9 cellular contexts compared by ENCODE assay signal in the genomic region with DNA sequence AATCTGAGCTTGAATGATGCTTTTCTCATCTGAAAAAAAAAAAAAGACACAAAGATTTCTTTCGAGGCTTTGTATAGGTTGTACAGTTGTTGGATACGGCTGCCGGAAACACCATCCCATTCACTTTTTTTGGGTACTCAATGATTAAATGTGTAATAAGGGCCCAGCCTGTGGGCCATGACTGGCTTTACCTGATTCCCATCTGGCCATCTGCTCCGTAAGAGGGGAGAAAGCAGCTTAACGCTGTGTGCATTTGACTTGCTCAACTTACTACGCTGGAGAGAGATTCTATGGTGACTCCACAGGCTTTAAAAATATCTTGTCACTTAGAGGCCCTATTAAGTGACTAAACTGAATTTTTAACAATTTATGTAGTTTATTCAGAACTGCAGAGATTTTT. TPM values are rescaled to one million over a fixed set of nuclear protein-coding genes. Genes with fewer than 3 reads are reported as not detected.
DNase-seq lines count a peak whose midpoint lies in the region; ATAC-seq, FAIRE-seq and TF ChIP-seq lines count a peak whose summit lies in the region.
"Had no signal": no experiment of that assay in that cellular context is flagged by ENCODE, and none has a peak within 500 bp of the region (broad histone marks: within the 10 kb centered on the region; RNA-seq: fewer than 3 reads in every experiment).

No MANE protein-coding gene starts in this region.

- TF ChIP-seq CTCF in right atrium auricular region (IDR thresholded peaks at IDR 0.05) (no peak), GM12878 (IDR thresholded peaks at IDR 0.05 in 2 of 3, conservative IDR thresholded peaks at IDR 0.05 in 1 of 3; ENCODE audit: control insufficient read depth in 2 of 3, extremely low read depth in 1 of 3, insufficient read depth in 1 of 3, low read depth in 3 of 3, low read length in 3 of 3) (no peak), uterus (IDR thresholded peaks at IDR 0.05) (no peak)

- H3K27me3 ChIP-seq in right atrium auricular region (no peaks in the 10 kb centered on the region), GM12878 (replicated peaks in 1 of 2; ENCODE audit: control insufficient read depth in 2 of 2, insufficient read depth in 2 of 2, low read length in 1 of 2) (no peaks in the 10 kb centered on the region), uterus (no peaks in the 10 kb centered on the region)

- no TSS peak for BruUV-seq in GM12878 (replicated peaks; lab: Mats Ljungman, UMichigan)

- DNase-seq in right atrium auricular region (ENCODE audit: low spot score) (no peak), left ventricle myocardium superior (no peak), GM12878 (ENCODE audit: low read depth, low spot score) (no peak), uterus (no peak)
- DNase-seq in NK-92 treated with Interleukin-12 subunit alpha and Interleukin-12 subunit beta, amount 100 ng/mL, for 24 hours (lab: John Stamatoyannopoulos, UW): no peak

- no peak for TF ChIP-seq RAD21 in GM12878 (IDR thresholded peaks at IDR 0.05; ENCODE audit: insufficient read depth, low read depth, low read length)

- 65% methylated on average over 6 of the region's 6 CpGs for WGBS in GM12878 (ENCODE audit: insufficient coverage, insufficient replicate concordance, low lambda C conversion rate, missing lambda C conversion rate)
- WGBS in mesodermal cell (ENCODE audit: insufficient coverage in 2 of 2), 2 experiments: 69 to 86% methylated on average over 2 to 4 of the region's 6 CpGs

- no peak for FAIRE-seq in GM12878 (lab: Jason Lieb, UNC)
- FAIRE-seq: islet of Langerhans had no signal

- no peak for TF ChIP-seq EP300 in GM12878 (IDR thresholded peaks at IDR 0.05; ENCODE audit: borderline replicate concordance in 1 of 2, control insufficient read depth in 1 of 2, low read depth in 2 of 2, low read length in 2 of 2)

- peak overlapping the region; percentile 60; the same call in 1 of the 2 replicates for H3K4me2 ChIP-seq in GM12878 (ENCODE audit: control insufficient read depth, insufficient read depth)

- in situ Hi-C loops in GM12878 (cut with MboI): no loop called here

- H4K20me1 ChIP-seq in GM12878 (ENCODE audit: control insufficient read depth, insufficient read depth): no peaks in the 10 kb centered on the region

- H3K79me2 ChIP-seq in GM12878 (ENCODE audit: control insufficient read depth, insufficient read depth, low read length): no peaks in the 10 kb centered on the region

- CTCF ChIA-PET in GM12878 (lab: Yijun Ruan, JAX): no interaction called here

- intact Hi-C loops in left ventricle myocardium superior (cut with micrococcal nuclease) (no loop called here), GM12878 (cut with micrococcal nuclease; ENCODE audit: unreplicated experiment) (no loop called here), uterus (cut with DNase I; ENCODE audit: low total_unique reads) (no loop called here)

- RAD21 ChIA-PET in GM12878 (lab: Charles Lee; ENCODE audit: unreplicated experiment): no interaction called here

- SMC1A ChIA-PET in GM12878 (lab: Charles Lee; ENCODE audit: uncharacterized antibody, unreplicated experiment): no interaction called here

- POLR2A ChIA-PET in GM12878 (lab: Charles Lee): no interaction called here

- H2AFZ ChIP-seq in GM12878 (ENCODE audit: control insufficient read depth, low read depth, low read length): no peak overlapping the region

- TF ChIP-seq POLR2A in GM12878 (IDR thresholded peaks at IDR 0.05; ENCODE audit: low read depth, low read length) (no peak), uterus (IDR thresholded peaks at IDR 0.05) (no peak)

- H3K4me1 ChIP-seq in right atrium auricular region (peaks cover 0 to 16% of the 10 kb centered on the region in 2 donors), GM12878 (ENCODE audit: control insufficient read depth, insufficient read depth, low read length) (no peaks in the 10 kb centered on the region), mesodermal cell (ENCODE audit: control insufficient read depth, insufficient read depth, low read length, poor library complexity, severe bottlenecking) (no peaks in the 10 kb centered on the region), uterus (peaks cover 0 to 6% of the 10 kb centered on the region in 2 donors)

- peak overlapping the region; percentile 91 to 94 for H3K27ac ChIP-seq in right atrium auricular region
- H3K27ac ChIP-seq in GM12878 (ENCODE audit: control insufficient read depth, insufficient read depth): peak overlapping the region; percentile 61
- H3K27ac ChIP-seq in mesodermal cell (ENCODE audit: low read depth, low read length, severe bottlenecking): no peak overlapping the region
- peak overlapping the region; percentile 92 to 96 for H3K27ac ChIP-seq in uterus

- peak overlapping the region; percentile 61 for H3K9ac ChIP-seq in GM12878 (ENCODE audit: control insufficient read depth, insufficient read depth, low read length)

- ATAC-seq in left ventricle myocardium superior (no peak), GM12878 (no peak), GM19452 (IDR thresholded peaks at IDR 0.05; ENCODE audit: unreplicated experiment) (no peak), GM21737 (IDR thresholded peaks at IDR 0.05; ENCODE audit: unreplicated experiment) (no peak)

- H3K9me3 ChIP-seq in right atrium auricular region (no peaks in the 10 kb centered on the region), GM12878 (replicated peaks; ENCODE audit: control insufficient read depth, insufficient read depth, low read length) (no peaks in the 10 kb centered on the region; the same call in 2 of the 3 replicates), mesodermal cell (ENCODE audit: control insufficient read depth, low read length) (peaks cover 23% of the 10 kb centered on the region), uterus (no peaks in the 10 kb centered on the region)

- H3K4me3 ChIP-seq in right atrium auricular region (peak overlapping the region; percentile 73 to 93), GM12878 (peak overlapping the region; percentile 60), mesodermal cell (ENCODE audit: extremely low read depth, insufficient read depth, low read length, poor library complexity, severe bottlenecking) (peak overlapping the region; percentile 52), uterus (peak overlapping the region; percentile 56 to 85)

- H3K36me3 ChIP-seq in right atrium auricular region (peaks cover 10% of the 10 kb centered on the region), GM12878 (ENCODE audit: control insufficient read depth in 2 of 2, insufficient read depth in 2 of 2, low read length in 1 of 2) (no peaks in the 10 kb centered on the region), mesodermal cell (ENCODE audit: control insufficient read depth, insufficient read depth, low read length) (no peaks in the 10 kb centered on the region), uterus (no peaks in the 10 kb centered on the region)

TF ChIP-seq in GM12878, 131 proteins besides CTCF, POLR2A, EP300 and RAD21 (continues in another document):
- TF ChIP-seq TCF3 (IDR thresholded peaks at IDR 0.05; ENCODE audit: borderline replicate concordance, insufficient read depth, low read depth, low read length): no peak

RNA-seq across cellular contexts. Expression of a gene that starts 0.7 kb away (rescaled TPM):
- total RNA-seq in right atrium auricular region (10 to 100 TPM; 14.5 to 16.8 TPM), left ventricle myocardium superior (10.8 TPM), GM12878 (2014; rRNA removed) (7.1 and 8.2 TPM in 2 replicates), GM12878 (2014; rRNA removed; fragmentation: Illumina TruSeq; extraction: Trizol) (4.7 and 6.4 TPM in 2 replicates), GM12878 (2021) (7.2 and 7.4 TPM in 2 replicates), uterus (100 to 1,000 TPM in 1 of 4 donors, 10 to 100 TPM in 2, 1 to 10 TPM in 1; 8.2 to 117 (median 50.0) TPM)
- 0.19 and 0.37 TPM in 2 replicates for total RNA-seq in GM12878 (2013; cell fraction: nucleolus; rRNA removed)
- polyA plus RNA-seq in GM12878 (2011; ENCODE audit: low read depth): 4.5 TPM
- polyA plus RNA-seq in GM12878 (2011; rRNA removed) (0.10 TPM in 1 of 2 replicates, not detected in the other), GM12878 (2014; fragmentation: Illumina TruSeq; extraction: Trizol) (5.5 and 6.5 TPM in 2 replicates), GM12878 (2014; fragmentation: Nextera tagmentation; extraction: Ambion mirVana) (1 to 10 TPM in 1 of 2 experiments, under 1 TPM in 1; 0.95 to 1.6 TPM), GM12878 (2014; rRNA removed) (4.8 and 7.9 TPM in 2 replicates), GM12878 (2016; fragmentation: Nextera tagmentation; extraction: Ambion mirVana) (1 to 10 TPM; 6.2 to 8.1 TPM)
- polyA plus RNA-seq in GM12878 (2011; cell fraction: cytosol; rRNA removed): not detected in 2 replicates
- 0.15 and 0.21 TPM in 2 replicates for polyA plus RNA-seq in GM12878 (2011; cell fraction: nucleus; rRNA removed)
- polyA plus RNA-seq in GM12878 (2012): 6.6 and 10.2 TPM in 2 replicates
- 0.07 and 0.15 TPM in 2 replicates for polyA minus RNA-seq in GM12878 (2011; rRNA and poly(A)+ RNA removed)
- not detected in 2 replicates for polyA minus RNA-seq in GM12878 (2011; cell fraction: cytosol; rRNA and poly(A)+ RNA removed)
- not detected in 2 replicates for polyA minus RNA-seq in GM12878 (2011; cell fraction: nucleus; rRNA and poly(A)+ RNA removed)
- 11.7 TPM for polyA plus RNA-seq in mesodermal cell (2013, experiment 1 of 2)
- 13.0 TPM for polyA plus RNA-seq in mesodermal cell (2013, experiment 2 of 2)

RNA-seq across cellular contexts. Expression of a gene that starts 0.8 kb away (rescaled TPM):
- total RNA-seq in right atrium auricular region (not detected), left ventricle myocardium superior (not detected), GM12878 (2014; rRNA removed) (not detected in 2 replicates), GM12878 (2014; rRNA removed; fragmentation: Illumina TruSeq; extraction: Trizol) (not detected in 2 replicates), GM12878 (2021) (not detected in 2 replicates), uterus (not detected)
- total RNA-seq in GM12878 (2013; cell fraction: nucleolus; rRNA removed): not detected in 2 replicates
- not detected for polyA plus RNA-seq in GM12878 (2011; ENCODE audit: low read depth)
- polyA plus RNA-seq in GM12878 (2011; rRNA removed) (not detected in 2 replicates), GM12878 (2014; fragmentation: Illumina TruSeq; extraction: Trizol) (not detected in 2 replicates), GM12878 (2014; fragmentation: Nextera tagmentation; extraction: Ambion mirVana) (not detected), GM12878 (2014; rRNA removed) (not detected in 2 replicates), GM12878 (2016; fragmentation: Nextera tagmentation; extraction: Ambion mirVana) (not detected)
- polyA plus RNA-seq in GM12878 (2011; cell fraction: cytosol; rRNA removed): not detected in 2 replicates
- polyA plus RNA-seq in GM12878 (2011; cell fraction: nucleus; rRNA removed): not detected in 2 replicates
- polyA plus RNA-seq in GM12878 (2012): not detected in 2 replicates
- not detected in 2 replicates for polyA minus RNA-seq in GM12878 (2011; rRNA and poly(A)+ RNA removed)
- polyA minus RNA-seq in GM12878 (2011; cell fraction: cytosol; rRNA and poly(A)+ RNA removed): not detected in 2 replicates
- not detected in 2 replicates for polyA minus RNA-seq in GM12878 (2011; cell fraction: nucleus; rRNA and poly(A)+ RNA removed)
- polyA plus RNA-seq in mesodermal cell (2013, experiment 1 of 2): not detected
- not detected for polyA plus RNA-seq in mesodermal cell (2013, experiment 2 of 2)
